8 cellular contexts compared by ENCODE assay signal in the genomic region with DNA sequence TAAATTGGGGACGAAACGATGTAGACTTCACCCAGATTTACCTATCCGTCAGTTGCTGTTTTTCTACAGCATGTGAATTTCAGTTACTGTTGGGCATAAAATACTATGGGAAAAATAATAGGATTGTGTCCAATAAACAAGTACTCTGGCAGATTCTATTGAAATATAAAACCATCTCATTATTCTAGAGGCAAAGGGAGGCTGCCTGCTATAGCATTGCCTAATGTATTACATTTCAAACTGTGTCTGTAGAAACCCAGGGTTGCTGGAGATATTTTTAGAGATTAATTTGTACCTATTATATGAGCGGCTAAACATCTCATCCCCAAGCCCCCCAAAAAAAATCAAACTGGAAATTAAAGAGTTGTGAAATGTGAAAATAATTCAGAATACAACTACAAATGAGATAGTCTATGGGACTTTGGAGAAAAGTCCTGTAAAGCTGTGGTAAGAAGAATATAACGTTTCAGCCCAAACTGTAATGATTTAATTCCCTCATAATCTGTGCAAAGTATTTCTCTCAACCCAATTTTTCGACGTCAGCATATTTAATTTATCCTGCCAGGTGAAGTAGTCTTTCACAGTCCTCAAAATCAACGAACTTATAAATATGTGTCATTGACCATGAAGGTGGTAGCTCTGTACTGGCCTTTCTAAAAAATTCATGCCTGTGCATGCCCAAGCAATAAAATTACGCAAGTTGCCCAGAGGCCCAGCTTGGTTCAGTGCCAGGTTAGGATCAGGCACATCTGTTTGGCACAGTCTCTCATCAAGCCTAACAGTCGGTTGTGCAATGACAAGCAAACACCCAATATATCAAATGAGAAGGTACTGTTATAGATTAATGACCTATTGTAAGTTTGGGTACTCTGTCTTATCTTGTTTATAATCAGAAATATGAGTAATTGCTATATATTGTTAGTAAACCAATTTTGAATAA. TPM values are rescaled to one million over a fixed set of nuclear protein-coding genes. Genes with fewer than 3 reads are reported as not detected.
DNase-seq lines count a peak whose midpoint lies in the region; ATAC-seq and TF ChIP-seq lines count a peak whose summit lies in the region.

No MANE protein-coding gene starts in this region.

- H3K79me2 ChIP-seq in mammary epithelial cell (ENCODE audit: insufficient read depth, low read length) = peaks cover 70% of the 10 kb centered on the region

- WGBS in mammary epithelial cell (ENCODE audit: low coverage, missing lambda C conversion rate) = 29% methylated on average over 10 of the region's 10 CpGs

- no peak for ATAC-seq in HG02623 (IDR thresholded peaks at IDR 0.05; ENCODE audit: unreplicated experiment)
- ATAC-seq in CD8-positive, alpha-beta T cell = no peak

- dilution Hi-C loops in mammary epithelial cell (cut with HindIII; ENCODE audit: low sequenced_read_pairs) = loop anchor here (10.0 kb wide), 1 partner anchor 45 kb away; no protein-coding TSS in a partner anchor

- H3K36me3 ChIP-seq in mammary epithelial cell (ENCODE audit: insufficient read depth, low read length) (no peaks in the 10 kb centered on the region), muscle layer of colon (ENCODE audit: insufficient read depth, low read length) (no peaks in the 10 kb centered on the region)
- H3K36me3 ChIP-seq in CD8-positive, alpha-beta T cell (ENCODE audit: insufficient read depth, low read length) = no peaks in the 10 kb centered on the region

- CTCF ChIA-PET in mammary epithelial cell (lab: Charles Lee; ENCODE audit: low non-redundant PET) = interaction anchor here (0.5 to 1.1 kb wide), 14 partner anchors 24 to 371 kb away, joined by 3 to 8 read pairs (median 4); no protein-coding TSS in a partner anchor
- CTCF ChIA-PET in CD8-positive, alpha-beta T cell (lab: Charles Lee) = no interaction called here

- H3K4me3 ChIP-seq in mammary epithelial cell (replicated peaks in 1 of 3; ENCODE audit: insufficient read depth in 1 of 3, low read depth in 2 of 3, low read length in 3 of 3) (no peak overlapping the region), muscle layer of colon (ENCODE audit: low read depth in 1 of 2, low read length in 2 of 2) (no peak overlapping the region)
- H3K4me3 ChIP-seq in CD8-positive, alpha-beta T cell (ENCODE audit: low read depth, low read length) = no peak overlapping the region

- TF ChIP-seq CTCF in mammary epithelial cell (conservative IDR thresholded peaks at IDR 0.05 in 1 of 2, IDR thresholded peaks at IDR 0.05 in 1 of 2; ENCODE audit: extremely low read depth in 1 of 2, insufficient read depth in 1 of 2, low read depth in 1 of 2, low read length in 2 of 2) = no peak
- TF ChIP-seq CTCF in nephron progenitor cell (IDR thresholded peaks at IDR 0.05) = no peak
- TF ChIP-seq CTCF in CD8-positive, alpha-beta T cell (IDR thresholded peaks at IDR 0.05) = no peak

- TSS peak; percentile 46 for BruUV-seq in mammary epithelial cell (replicated peaks; lab: Mats Ljungman, UMichigan)

- H2AFZ ChIP-seq in mammary epithelial cell (ENCODE audit: low read depth, low read length) = no peak overlapping the region

- no peak overlapping the region for H3K9ac ChIP-seq in mammary epithelial cell (ENCODE audit: insufficient read depth, low read length)
- peak overlapping the region; percentile 15 for H3K9ac ChIP-seq in muscle layer of colon (ENCODE audit: low read length)

- no peaks in the 10 kb centered on the region for H3K27me3 Mint-ChIP-seq in nephron progenitor cell (ENCODE audit: low read depth, poor library complexity)
- H3K27me3 Mint-ChIP-seq in CD8-positive, alpha-beta T cell (ENCODE audit: low read depth) = peaks cover 4% of the 10 kb centered on the region

- POLR2A ChIA-PET in CD8-positive, alpha-beta T cell (lab: Charles Lee) = interaction anchor here (0.5 kb wide), 1 partner anchor 1119 kb away, joined by 3 read pairs; no protein-coding TSS in a partner anchor

- in situ Hi-C loops in mammary epithelial cell (cut with MboI; ENCODE audit: low sequenced_read_pairs in 2 of 2) = loop anchor here (5.0 to 10.0 kb wide), 3 partner anchors 55 to 178 kb away; no protein-coding TSS in a partner anchor

- no peaks in the 10 kb centered on the region for H3K36me3 Mint-ChIP-seq in nephron progenitor cell (ENCODE audit: low read depth)
- no peaks in the 10 kb centered on the region for H3K36me3 Mint-ChIP-seq in CD8-positive, alpha-beta T cell

- DNase-seq in DMS79 (lab: John Stamatoyannopoulos, UW) (peak; percentile 85), NCI-H2171 (lab: John Stamatoyannopoulos, UW) (peak; percentile 84), mammary epithelial cell (peak; percentile 97), retina (no peak), nephron progenitor cell (no peak)
- no peak for DNase-seq in CD8-positive, alpha-beta T cell

- no peak overlapping the region for H3K27ac Mint-ChIP-seq in nephron progenitor cell
- no peak overlapping the region for H3K27ac Mint-ChIP-seq in CD8-positive, alpha-beta T cell

- intact Hi-C loops in mammary epithelial cell (cut with micrococcal nuclease) = loop anchor here (1.0 to 2.0 kb wide), 6 partner anchors 25 to 213 kb away; no protein-coding TSS in a partner anchor
- intact Hi-C loops in CD8-positive, alpha-beta T cell (cut with DNase I, micrococcal nuclease) = loop anchor here (5.0 kb wide), 2 partner anchors 583 to 588 kb away; no protein-coding TSS in a partner anchor

- H3K9me3 Mint-ChIP-seq in nephron progenitor cell = no peaks in the 10 kb centered on the region
- no peaks in the 10 kb centered on the region for H3K9me3 Mint-ChIP-seq in CD8-positive, alpha-beta T cell

- peaks cover 21% of the 10 kb centered on the region for H3K4me1 Mint-ChIP-seq in nephron progenitor cell
- H3K4me1 Mint-ChIP-seq in CD8-positive, alpha-beta T cell (ENCODE audit: low read depth) = no peaks in the 10 kb centered on the region

- H3K4me3 Mint-ChIP-seq in nephron progenitor cell = no peak overlapping the region
- no peak overlapping the region for H3K4me3 Mint-ChIP-seq in CD8-positive, alpha-beta T cell

- H3K4me2 ChIP-seq in mammary epithelial cell (ENCODE audit: insufficient read depth, low read depth, low read length) = peak overlapping the region; percentile 65

- no peaks in the 10 kb centered on the region for H4K20me1 ChIP-seq in mammary epithelial cell (ENCODE audit: insufficient read depth, low read length)

- H3K4me1 ChIP-seq in mammary epithelial cell (ENCODE audit: insufficient read depth, low read length) (peaks cover 48% of the 10 kb centered on the region), muscle layer of colon (ENCODE audit: insufficient read depth, low read length) (peaks cover 46% of the 10 kb centered on the region)
- no peaks in the 10 kb centered on the region for H3K4me1 ChIP-seq in CD8-positive, alpha-beta T cell (ENCODE audit: insufficient read depth, low read length)

- peak overlapping the region; percentile 33 for H3K27ac ChIP-seq in mammary epithelial cell (ENCODE audit: insufficient read depth, low read depth, low read length)
- H3K27ac ChIP-seq in muscle layer of colon (ENCODE audit: low read depth, low read length) = peak overlapping the region; percentile 29
- no peak overlapping the region for H3K27ac ChIP-seq in CD8-positive, alpha-beta T cell (ENCODE audit: low read depth, low read length)

- no peaks in the 10 kb centered on the region for H3K9me3 ChIP-seq in mammary epithelial cell (replicated peaks; ENCODE audit: insufficient read depth, low read length)
- no peaks in the 10 kb centered on the region for H3K9me3 ChIP-seq in muscle layer of colon (ENCODE audit: low read length)
- no peaks in the 10 kb centered on the region for H3K9me3 ChIP-seq in CD8-positive, alpha-beta T cell (ENCODE audit: low read length)

- H3K27me3 ChIP-seq in mammary epithelial cell (ENCODE audit: insufficient read depth, low read length) (no peaks in the 10 kb centered on the region), muscle layer of colon (ENCODE audit: control insufficient read depth in 1 of 2, insufficient read depth in 2 of 2, low read length in 2 of 2) (no peaks in the 10 kb centered on the region)
- H3K27me3 ChIP-seq in CD8-positive, alpha-beta T cell (ENCODE audit: insufficient read depth, low read length) = no peaks in the 10 kb centered on the region

RNA-seq across cellular contexts. Expression of a gene that starts 10.3 kb away (rescaled TPM):
- 1 to 10 TPM; 5.4 to 8.5 TPM for total RNA-seq in mammary epithelial cell
- polyA plus RNA-seq in mammary epithelial cell = 5.7 TPM
- 1.2 TPM for polyA minus RNA-seq in mammary epithelial cell
- total RNA-seq in CD8-positive, alpha-beta T cell = not detected

Comparison
In these comparisons a context has a peak if more than half of its experiments do, and no peak if none do; other contexts are left out.
1. DNase-seq: peak in DMS79 (single experiment), NCI-H2171 (single experiment) and mammary epithelial cell (single experiment); none in retina (single experiment), nephron progenitor cell (single experiment) and CD8-positive, alpha-beta T cell (0 of 7).
2. RNA of a gene that starts 10.3 kb away (total RNA-seq): 5.4 to 8.5 TPM in mammary epithelial cell; not detected in CD8-positive, alpha-beta T cell; every median in the first group is over 4 times any median in the second.